8 cellular contexts compared by ENCODE assay signal in genomic region chr3:71921036-71921435, GRCh38.
"Had no signal": no experiment of that assay in that cellular context is flagged by ENCODE, and none has a peak within 500 bp of the region (broad histone marks: within the 10 kb centered on the region; RNA-seq: fewer than 3 reads in every experiment).

No MANE protein-coding gene starts in this region.

- DNase-seq: GDM1, GF-D8 had no signal

- ATAC-seq: GM12878 had no signal

- H3K4me3 ChIP-seq: GM12878 had no signal

- FAIRE-seq: G401.6, GM12878, GM12891, GM12892, GM18507, GM19239 had no signal
